Comparison of ENCODE assay signal across 1 cellular context in genomic region chr6:139375239-139376053, GRCh38.
TF ChIP-seq lines count a peak whose summit lies in the region.

No MANE protein-coding gene starts in this region.

TF ChIP-seq in HepG2, 621 proteins besides CTCF, POLR2A, EP300 and RAD21 (continued from another document and continues in another):
- TF ChIP-seq, protein P1, sequence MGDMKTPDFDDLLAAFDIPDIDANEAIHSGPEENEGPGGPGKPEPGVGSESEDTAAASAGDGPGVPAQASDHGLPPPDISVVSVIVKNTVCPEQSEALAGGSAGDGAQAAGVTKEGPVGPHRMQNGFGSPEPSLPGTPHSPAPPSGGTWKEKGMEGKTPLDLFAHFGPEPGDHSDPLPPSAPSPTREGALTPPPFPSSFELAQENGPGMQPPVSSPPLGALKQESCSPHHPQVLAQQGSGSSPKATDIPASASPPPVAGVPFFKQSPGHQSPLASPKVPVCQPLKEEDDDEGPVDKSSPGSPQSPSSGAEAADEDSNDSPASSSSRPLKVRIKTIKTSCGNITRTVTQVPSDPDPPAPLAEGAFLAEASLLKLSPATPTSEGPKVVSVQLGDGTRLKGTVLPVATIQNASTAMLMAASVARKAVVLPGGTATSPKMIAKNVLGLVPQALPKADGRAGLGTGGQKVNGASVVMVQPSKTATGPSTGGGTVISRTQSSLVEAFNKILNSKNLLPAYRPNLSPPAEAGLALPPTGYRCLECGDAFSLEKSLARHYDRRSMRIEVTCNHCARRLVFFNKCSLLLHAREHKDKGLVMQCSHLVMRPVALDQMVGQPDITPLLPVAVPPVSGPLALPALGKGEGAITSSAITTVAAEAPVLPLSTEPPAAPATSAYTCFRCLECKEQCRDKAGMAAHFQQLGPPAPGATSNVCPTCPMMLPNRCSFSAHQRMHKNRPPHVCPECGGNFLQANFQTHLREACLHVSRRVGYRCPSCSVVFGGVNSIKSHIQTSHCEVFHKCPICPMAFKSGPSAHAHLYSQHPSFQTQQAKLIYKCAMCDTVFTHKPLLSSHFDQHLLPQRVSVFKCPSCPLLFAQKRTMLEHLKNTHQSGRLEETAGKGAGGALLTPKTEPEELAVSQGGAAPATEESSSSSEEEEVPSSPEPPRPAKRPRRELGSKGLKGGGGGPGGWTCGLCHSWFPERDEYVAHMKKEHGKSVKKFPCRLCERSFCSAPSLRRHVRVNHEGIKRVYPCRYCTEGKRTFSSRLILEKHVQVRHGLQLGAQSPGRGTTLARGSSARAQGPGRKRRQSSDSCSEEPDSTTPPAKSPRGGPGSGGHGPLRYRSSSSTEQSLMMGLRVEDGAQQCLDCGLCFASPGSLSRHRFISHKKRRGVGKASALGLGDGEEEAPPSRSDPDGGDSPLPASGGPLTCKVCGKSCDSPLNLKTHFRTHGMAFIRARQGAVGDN (CRISPR knock-in tag; IDR thresholded peaks at IDR 0.05) = peak; percentile 51; the same call in 1 of the 2 replicates
- TF ChIP-seq FIP1L1 (IDR thresholded peaks at IDR 0.05; ENCODE audit: borderline replicate concordance, insufficient read depth, low read depth, low read length) = 0 out of 2 replicates have a peak, but pooled peaks have one; percentile 71
- peak; percentile 87 for TF ChIP-seq SAP130 (CRISPR knock-in tag; IDR thresholded peaks at IDR 0.05; ENCODE audit: low read depth)
- TF ChIP-seq, protein P2, sequence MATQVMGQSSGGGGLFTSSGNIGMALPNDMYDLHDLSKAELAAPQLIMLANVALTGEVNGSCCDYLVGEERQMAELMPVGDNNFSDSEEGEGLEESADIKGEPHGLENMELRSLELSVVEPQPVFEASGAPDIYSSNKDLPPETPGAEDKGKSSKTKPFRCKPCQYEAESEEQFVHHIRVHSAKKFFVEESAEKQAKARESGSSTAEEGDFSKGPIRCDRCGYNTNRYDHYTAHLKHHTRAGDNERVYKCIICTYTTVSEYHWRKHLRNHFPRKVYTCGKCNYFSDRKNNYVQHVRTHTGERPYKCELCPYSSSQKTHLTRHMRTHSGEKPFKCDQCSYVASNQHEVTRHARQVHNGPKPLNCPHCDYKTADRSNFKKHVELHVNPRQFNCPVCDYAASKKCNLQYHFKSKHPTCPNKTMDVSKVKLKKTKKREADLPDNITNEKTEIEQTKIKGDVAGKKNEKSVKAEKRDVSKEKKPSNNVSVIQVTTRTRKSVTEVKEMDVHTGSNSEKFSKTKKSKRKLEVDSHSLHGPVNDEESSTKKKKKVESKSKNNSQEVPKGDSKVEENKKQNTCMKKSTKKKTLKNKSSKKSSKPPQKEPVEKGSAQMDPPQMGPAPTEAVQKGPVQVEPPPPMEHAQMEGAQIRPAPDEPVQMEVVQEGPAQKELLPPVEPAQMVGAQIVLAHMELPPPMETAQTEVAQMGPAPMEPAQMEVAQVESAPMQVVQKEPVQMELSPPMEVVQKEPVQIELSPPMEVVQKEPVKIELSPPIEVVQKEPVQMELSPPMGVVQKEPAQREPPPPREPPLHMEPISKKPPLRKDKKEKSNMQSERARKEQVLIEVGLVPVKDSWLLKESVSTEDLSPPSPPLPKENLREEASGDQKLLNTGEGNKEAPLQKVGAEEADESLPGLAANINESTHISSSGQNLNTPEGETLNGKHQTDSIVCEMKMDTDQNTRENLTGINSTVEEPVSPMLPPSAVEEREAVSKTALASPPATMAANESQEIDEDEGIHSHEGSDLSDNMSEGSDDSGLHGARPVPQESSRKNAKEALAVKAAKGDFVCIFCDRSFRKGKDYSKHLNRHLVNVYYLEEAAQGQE (IDR thresholded peaks at IDR 0.05; ENCODE audit: borderline replicate concordance in 1 of 2, low read depth in 1 of 2, low read length in 2 of 2) = peak in 1 of 2 experiments; percentile 79; a peak in 1 of 4 replicates
- TF ChIP-seq YY1 (IDR thresholded peaks at IDR 0.05; ENCODE audit: insufficient read depth, insufficient replicate concordance, low read depth, low read length) = peak; percentile 82
- TF ChIP-seq IRF9 (CRISPR knock-in tag; IDR thresholded peaks at IDR 0.05; ENCODE audit: borderline replicate concordance) = peak; percentile 40; the same call in 1 of the 2 replicates
- no peak for TF ChIP-seq NR3C1 (CRISPR knock-in tag; IDR thresholded peaks at IDR 0.05)
- TF ChIP-seq, protein P3, sequence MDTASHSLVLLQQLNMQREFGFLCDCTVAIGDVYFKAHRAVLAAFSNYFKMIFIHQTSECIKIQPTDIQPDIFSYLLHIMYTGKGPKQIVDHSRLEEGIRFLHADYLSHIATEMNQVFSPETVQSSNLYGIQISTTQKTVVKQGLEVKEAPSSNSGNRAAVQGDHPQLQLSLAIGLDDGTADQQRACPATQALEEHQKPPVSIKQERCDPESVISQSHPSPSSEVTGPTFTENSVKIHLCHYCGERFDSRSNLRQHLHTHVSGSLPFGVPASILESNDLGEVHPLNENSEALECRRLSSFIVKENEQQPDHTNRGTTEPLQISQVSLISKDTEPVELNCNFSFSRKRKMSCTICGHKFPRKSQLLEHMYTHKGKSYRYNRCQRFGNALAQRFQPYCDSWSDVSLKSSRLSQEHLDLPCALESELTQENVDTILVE (CRISPR knock-in tag; IDR thresholded peaks at IDR 0.05) = peak; percentile 92
- TF ChIP-seq, protein P4, sequence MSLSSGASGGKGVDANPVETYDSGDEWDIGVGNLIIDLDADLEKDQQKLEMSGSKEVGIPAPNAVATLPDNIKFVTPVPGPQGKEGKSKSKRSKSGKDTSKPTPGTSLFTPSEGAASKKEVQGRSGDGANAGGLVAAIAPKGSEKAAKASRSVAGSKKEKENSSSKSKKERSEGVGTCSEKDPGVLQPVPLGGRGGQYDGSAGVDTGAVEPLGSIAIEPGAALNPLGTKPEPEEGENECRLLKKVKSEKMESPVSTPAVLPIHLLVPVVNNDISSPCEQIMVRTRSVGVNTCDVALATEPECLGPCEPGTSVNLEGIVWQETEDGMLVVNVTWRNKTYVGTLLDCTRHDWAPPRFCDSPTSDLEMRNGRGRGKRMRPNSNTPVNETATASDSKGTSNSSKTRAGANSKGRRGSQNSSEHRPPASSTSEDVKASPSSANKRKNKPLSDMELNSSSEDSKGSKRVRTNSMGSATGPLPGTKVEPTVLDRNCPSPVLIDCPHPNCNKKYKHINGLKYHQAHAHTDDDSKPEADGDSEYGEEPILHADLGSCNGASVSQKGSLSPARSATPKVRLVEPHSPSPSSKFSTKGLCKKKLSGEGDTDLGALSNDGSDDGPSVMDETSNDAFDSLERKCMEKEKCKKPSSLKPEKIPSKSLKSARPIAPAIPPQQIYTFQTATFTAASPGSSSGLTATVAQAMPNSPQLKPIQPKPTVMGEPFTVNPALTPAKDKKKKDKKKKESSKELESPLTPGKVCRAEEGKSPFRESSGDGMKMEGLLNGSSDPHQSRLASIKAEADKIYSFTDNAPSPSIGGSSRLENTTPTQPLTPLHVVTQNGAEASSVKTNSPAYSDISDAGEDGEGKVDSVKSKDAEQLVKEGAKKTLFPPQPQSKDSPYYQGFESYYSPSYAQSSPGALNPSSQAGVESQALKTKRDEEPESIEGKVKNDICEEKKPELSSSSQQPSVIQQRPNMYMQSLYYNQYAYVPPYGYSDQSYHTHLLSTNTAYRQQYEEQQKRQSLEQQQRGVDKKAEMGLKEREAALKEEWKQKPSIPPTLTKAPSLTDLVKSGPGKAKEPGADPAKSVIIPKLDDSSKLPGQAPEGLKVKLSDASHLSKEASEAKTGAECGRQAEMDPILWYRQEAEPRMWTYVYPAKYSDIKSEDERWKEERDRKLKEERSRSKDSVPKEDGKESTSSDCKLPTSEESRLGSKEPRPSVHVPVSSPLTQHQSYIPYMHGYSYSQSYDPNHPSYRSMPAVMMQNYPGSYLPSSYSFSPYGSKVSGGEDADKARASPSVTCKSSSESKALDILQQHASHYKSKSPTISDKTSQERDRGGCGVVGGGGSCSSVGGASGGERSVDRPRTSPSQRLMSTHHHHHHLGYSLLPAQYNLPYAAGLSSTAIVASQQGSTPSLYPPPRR (CRISPR knock-in tag; IDR thresholded peaks at IDR 0.05; ENCODE audit: borderline replicate concordance) = peak; percentile 89; the same call in 1 of the 2 replicates
- peak; percentile 97 for TF ChIP-seq IRF2 (CRISPR knock-in tag; IDR thresholded peaks at IDR 0.05)
- TF ChIP-seq GZF1 (CRISPR knock-in tag; IDR thresholded peaks at IDR 0.05) = no peak
- peak; percentile 58; the same call in 1 of the 2 replicates for TF ChIP-seq ZNF124 (CRISPR knock-in tag; IDR thresholded peaks at IDR 0.05)
- TF ChIP-seq ZNF775 (CRISPR knock-in tag; IDR thresholded peaks at IDR 0.05; ENCODE audit: borderline replicate concordance) = 0 out of 2 replicates have a peak, but pooled peaks have one; percentile 30
- peak; percentile 87 for TF ChIP-seq ZNF850 (CRISPR knock-in tag; conservative IDR thresholded peaks at IDR 0.05)
- no peak for TF ChIP-seq MED8 (CRISPR knock-in tag; IDR thresholded peaks at IDR 0.05; ENCODE audit: insufficient replicate concordance)
- TF ChIP-seq DNMT1 (CRISPR knock-in tag; IDR thresholded peaks at IDR 0.05) = no peak
- peak; percentile 50; the same call in 1 of the 2 replicates for TF ChIP-seq STAG1 (CRISPR knock-in tag; IDR thresholded peaks at IDR 0.05)
- TF ChIP-seq ZBTB7B (CRISPR knock-in tag; IDR thresholded peaks at IDR 0.05) = peak; percentile 82
- no peak for TF ChIP-seq ZNF367 (CRISPR knock-in tag; IDR thresholded peaks at IDR 0.05; ENCODE audit: borderline replicate concordance)
- no peak for TF ChIP-seq ZNF883 (CRISPR knock-in tag; IDR thresholded peaks at IDR 0.05; ENCODE audit: not compliant biosample characterization)
- TF ChIP-seq, protein P5, sequence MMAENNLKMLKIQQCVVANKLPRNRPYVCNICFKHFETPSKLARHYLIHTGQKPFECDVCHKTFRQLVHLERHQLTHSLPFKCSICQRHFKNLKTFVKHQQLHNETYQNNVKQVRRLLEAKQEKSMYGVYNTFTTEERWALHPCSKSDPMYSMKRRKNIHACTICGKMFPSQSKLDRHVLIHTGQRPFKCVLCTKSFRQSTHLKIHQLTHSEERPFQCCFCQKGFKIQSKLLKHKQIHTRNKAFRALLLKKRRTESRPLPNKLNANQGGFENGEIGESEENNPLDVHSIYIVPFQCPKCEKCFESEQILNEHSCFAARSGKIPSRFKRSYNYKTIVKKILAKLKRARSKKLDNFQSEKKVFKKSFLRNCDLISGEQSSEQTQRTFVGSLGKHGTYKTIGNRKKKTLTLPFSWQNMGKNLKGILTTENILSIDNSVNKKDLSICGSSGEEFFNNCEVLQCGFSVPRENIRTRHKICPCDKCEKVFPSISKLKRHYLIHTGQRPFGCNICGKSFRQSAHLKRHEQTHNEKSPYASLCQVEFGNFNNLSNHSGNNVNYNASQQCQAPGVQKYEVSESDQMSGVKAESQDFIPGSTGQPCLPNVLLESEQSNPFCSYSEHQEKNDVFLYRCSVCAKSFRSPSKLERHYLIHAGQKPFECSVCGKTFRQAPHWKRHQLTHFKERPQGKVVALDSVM (CRISPR knock-in tag; IDR thresholded peaks at IDR 0.05) = peak; percentile 61; the same call in 1 of the 2 replicates
- no peak for TF ChIP-seq ATAD3A (CRISPR knock-in tag; IDR thresholded peaks at IDR 0.05)
- TF ChIP-seq ZNF296 (CRISPR knock-in tag; conservative IDR thresholded peaks at IDR 0.05) = no peak
- no peak for TF ChIP-seq ZNF616 (CRISPR knock-in tag; IDR thresholded peaks at IDR 0.05; ENCODE audit: low read depth)
- TF ChIP-seq POLR2AphosphoS2 (IDR thresholded peaks at IDR 0.05; ENCODE audit: low read depth, low read length) = no peak
- TF ChIP-seq ZNF446 (CRISPR knock-in tag; IDR thresholded peaks at IDR 0.05) = no peak
- TF ChIP-seq, protein P6, sequence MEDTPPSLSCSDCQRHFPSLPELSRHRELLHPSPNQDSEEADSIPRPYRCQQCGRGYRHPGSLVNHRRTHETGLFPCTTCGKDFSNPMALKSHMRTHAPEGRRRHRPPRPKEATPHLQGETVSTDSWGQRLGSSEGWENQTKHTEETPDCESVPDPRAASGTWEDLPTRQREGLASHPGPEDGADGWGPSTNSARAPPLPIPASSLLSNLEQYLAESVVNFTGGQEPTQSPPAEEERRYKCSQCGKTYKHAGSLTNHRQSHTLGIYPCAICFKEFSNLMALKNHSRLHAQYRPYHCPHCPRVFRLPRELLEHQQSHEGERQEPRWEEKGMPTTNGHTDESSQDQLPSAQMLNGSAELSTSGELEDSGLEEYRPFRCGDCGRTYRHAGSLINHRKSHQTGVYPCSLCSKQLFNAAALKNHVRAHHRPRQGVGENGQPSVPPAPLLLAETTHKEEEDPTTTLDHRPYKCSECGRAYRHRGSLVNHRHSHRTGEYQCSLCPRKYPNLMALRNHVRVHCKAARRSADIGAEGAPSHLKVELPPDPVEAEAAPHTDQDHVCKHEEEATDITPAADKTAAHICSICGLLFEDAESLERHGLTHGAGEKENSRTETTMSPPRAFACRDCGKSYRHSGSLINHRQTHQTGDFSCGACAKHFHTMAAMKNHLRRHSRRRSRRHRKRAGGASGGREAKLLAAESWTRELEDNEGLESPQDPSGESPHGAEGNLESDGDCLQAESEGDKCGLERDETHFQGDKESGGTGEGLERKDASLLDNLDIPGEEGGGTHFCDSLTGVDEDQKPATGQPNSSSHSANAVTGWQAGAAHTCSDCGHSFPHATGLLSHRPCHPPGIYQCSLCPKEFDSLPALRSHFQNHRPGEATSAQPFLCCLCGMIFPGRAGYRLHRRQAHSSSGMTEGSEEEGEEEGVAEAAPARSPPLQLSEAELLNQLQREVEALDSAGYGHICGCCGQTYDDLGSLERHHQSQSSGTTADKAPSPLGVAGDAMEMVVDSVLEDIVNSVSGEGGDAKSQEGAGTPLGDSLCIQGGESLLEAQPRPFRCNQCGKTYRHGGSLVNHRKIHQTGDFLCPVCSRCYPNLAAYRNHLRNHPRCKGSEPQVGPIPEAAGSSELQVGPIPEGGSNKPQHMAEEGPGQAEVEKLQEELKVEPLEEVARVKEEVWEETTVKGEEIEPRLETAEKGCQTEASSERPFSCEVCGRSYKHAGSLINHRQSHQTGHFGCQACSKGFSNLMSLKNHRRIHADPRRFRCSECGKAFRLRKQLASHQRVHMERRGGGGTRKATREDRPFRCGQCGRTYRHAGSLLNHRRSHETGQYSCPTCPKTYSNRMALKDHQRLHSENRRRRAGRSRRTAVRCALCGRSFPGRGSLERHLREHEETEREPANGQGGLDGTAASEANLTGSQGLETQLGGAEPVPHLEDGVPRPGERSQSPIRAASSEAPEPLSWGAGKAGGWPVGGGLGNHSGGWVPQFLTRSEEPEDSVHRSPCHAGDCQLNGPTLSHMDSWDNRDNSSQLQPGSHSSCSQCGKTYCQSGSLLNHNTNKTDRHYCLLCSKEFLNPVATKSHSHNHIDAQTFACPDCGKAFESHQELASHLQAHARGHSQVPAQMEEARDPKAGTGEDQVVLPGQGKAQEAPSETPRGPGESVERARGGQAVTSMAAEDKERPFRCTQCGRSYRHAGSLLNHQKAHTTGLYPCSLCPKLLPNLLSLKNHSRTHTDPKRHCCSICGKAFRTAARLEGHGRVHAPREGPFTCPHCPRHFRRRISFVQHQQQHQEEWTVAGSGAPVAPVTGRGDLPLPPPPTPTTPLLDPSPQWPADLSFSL (CRISPR knock-in tag; IDR thresholded peaks at IDR 0.05) = no peak; the same call in 1 of the 2 replicates
- TF ChIP-seq CEBPG (CRISPR knock-in tag; IDR thresholded peaks at IDR 0.05) = peak; percentile 66
- peak; percentile 61 for TF ChIP-seq ARNTL (CRISPR knock-in tag; IDR thresholded peaks at IDR 0.05)
- TF ChIP-seq ZNF432 (CRISPR knock-in tag; IDR thresholded peaks at IDR 0.05; ENCODE audit: borderline replicate concordance) = 0 out of 2 replicates have a peak, but pooled peaks have one; percentile 81
